ENCODE assay signal across 10 cellular contexts in the genomic region with DNA sequence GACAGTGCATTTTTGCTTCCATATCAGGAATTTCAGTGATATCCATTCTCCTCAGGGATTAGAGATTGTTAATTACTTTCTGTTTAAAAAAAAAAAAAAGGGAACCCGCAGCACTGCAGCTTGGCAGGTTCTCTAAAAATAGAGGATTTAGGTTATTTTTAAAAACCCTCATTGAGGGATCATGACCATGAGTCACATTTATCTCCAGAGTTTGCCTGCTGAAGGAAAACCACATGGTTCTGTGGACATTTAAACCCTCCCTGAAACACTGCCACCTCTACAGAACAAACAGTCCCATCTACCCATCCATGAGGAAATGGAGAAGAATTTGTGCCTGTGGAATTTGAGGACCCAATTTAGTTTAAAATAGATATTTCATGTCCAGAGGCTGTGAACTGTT.
DNase-seq lines count a peak whose midpoint lies in the region; ATAC-seq and TF ChIP-seq lines count a peak whose summit lies in the region.
"Had no signal": no experiment of that assay in that cellular context is flagged by ENCODE, and none has a peak within 500 bp of the region (broad histone marks: within the 10 kb centered on the region; RNA-seq: fewer than 3 reads in every experiment).

No MANE protein-coding gene starts in this region.

- H3K27me3 ChIP-seq in neuronal stem cell (ENCODE audit: control insufficient read depth in 3 of 3, insufficient read depth in 3 of 3, low read depth in 1 of 3, low read length in 3 of 3) = peaks cover 0 to 8% (median 0%) of the 10 kb centered on the region in 3 experiments

- H3K27ac ChIP-seq in neuronal stem cell (replicated peaks; ENCODE audit: low read length) = no peak overlapping the region

- H2BK5ac ChIP-seq in neuronal stem cell (ENCODE audit: low read length) = no peak overlapping the region

- no peak overlapping the region for H2AK5ac ChIP-seq in neuronal stem cell (ENCODE audit: low read depth, low read length)

- H3K4me1 ChIP-seq in neuronal stem cell (ENCODE audit: control insufficient read depth in 2 of 2, insufficient read depth in 1 of 2, low read depth in 1 of 2, low read length in 2 of 2) = peaks cover 6 to 10% of the 10 kb centered on the region in 2 donors

- H2BK12ac ChIP-seq in neuronal stem cell (ENCODE audit: low read length) = no peak overlapping the region

- H3K9me3 ChIP-seq in neuronal stem cell (replicated peaks in 1 of 2; ENCODE audit: control insufficient read depth in 2 of 2, insufficient read depth in 1 of 2, low read depth in 1 of 2, low read length in 2 of 2) = no peaks in the 10 kb centered on the region

- no peaks in the 10 kb centered on the region for H3K79me1 ChIP-seq in neuronal stem cell (ENCODE audit: low read depth, low read length)

- no peak overlapping the region for H3K23ac ChIP-seq in neuronal stem cell (ENCODE audit: low read depth, low read length, poor library complexity)

- no peak overlapping the region for H2BK120ac ChIP-seq in neuronal stem cell (ENCODE audit: low read depth, low read length)

- peak; percentile 42 for DNase-seq in Daoy (ENCODE audit: low read depth)
- peak; percentile 3 for DNase-seq in NCI-H69 (lab: John Stamatoyannopoulos, UW)
- DNase-seq in cardiac fibroblast (ENCODE audit: low read depth in 2 of 2) = peak; percentile 76 to 79
- DNase-seq in neuronal stem cell (ENCODE audit: low spot score) = no peak
- no peak for DNase-seq in NCI-H2227 treated with DMSO at 0.1 percent for 48 hours (lab: John Stamatoyannopoulos, UW)
- DNase-seq in stimulated activated CD4-positive, alpha-beta T cell treated with anti-CD3 and anti-CD28 coated beads, Interleukin-12 subunit alpha, Interleukin-12 subunit beta, amount 100 ng/mL, for 4 hours = no peak
- DNase-seq in stimulated activated naive CD8-positive, alpha-beta T cell treated with anti-CD3 and anti-CD28 coated beads, Interleukin-15, Interleukin-2, amounts not matched to agents 100 U/mL and 50 U/mL, for 24 hours = no peak
- DNase-seq: naive B cell, NCI-H1436 had no signal

- TF ChIP-seq CTCF in cardiac fibroblast (IDR thresholded peaks at IDR 0.05; ENCODE audit: low read depth, low read length) = no peak

- no peak for ATAC-seq in HG02938 (IDR thresholded peaks at IDR 0.05; ENCODE audit: unreplicated experiment)
- ATAC-seq in stimulated activated naive CD8-positive, alpha-beta T cell treated with anti-CD3 and anti-CD28 coated beads, Interleukin-15, Interleukin-2, amounts not matched to agents 100 U/mL and 50 U/mL, for 24 hours = no peak

- H3K14ac ChIP-seq in neuronal stem cell (ENCODE audit: low read length) = no peak overlapping the region

- H3K18ac ChIP-seq in neuronal stem cell (ENCODE audit: low read length) = no peak overlapping the region

- no peak overlapping the region for H3K4me2 ChIP-seq in neuronal stem cell (ENCODE audit: insufficient read depth, low read length, poor library complexity, severe bottlenecking)

- no peaks in the 10 kb centered on the region for H3K36me3 ChIP-seq in neuronal stem cell (replicated peaks in 1 of 2; ENCODE audit: control insufficient read depth in 2 of 2, insufficient read depth in 2 of 2, low read length in 2 of 2)

- no peak overlapping the region for H3K4me3 ChIP-seq in cardiac fibroblast (replicated peaks in 1 of 2; ENCODE audit: low read depth in 2 of 2, low read length in 2 of 2)
- H3K4me3 ChIP-seq in neuronal stem cell (ENCODE audit: low read length in 2 of 2) = no peak overlapping the region

- H2AFZ ChIP-seq in neuronal stem cell (ENCODE audit: low read length) = peak overlapping the region; percentile 48

- no peak overlapping the region for H3K9ac ChIP-seq in neuronal stem cell (ENCODE audit: low read depth, low read length, poor library complexity)

- no peak overlapping the region for H2BK15ac ChIP-seq in neuronal stem cell (ENCODE audit: low read length)

- WGBS in neuronal stem cell (ENCODE audit: extremely low coverage in 2 of 2, insufficient read length in 2 of 2, insufficient replicate concordance in 1 of 2), 2 donors = no CpG with 5 or more reads among the region's 1 CpG

- H4K91ac ChIP-seq in neuronal stem cell (ENCODE audit: low read depth, low read length, poor library complexity) = no peak overlapping the region

- no peak overlapping the region for H4K8ac ChIP-seq in neuronal stem cell (ENCODE audit: low read depth, low read length)

- H3K4ac ChIP-seq in neuronal stem cell (ENCODE audit: low read length) = no peak overlapping the region

Comparison
In these comparisons a context has a peak if more than half of its experiments do, and no peak if none do; other contexts are left out.
1. DNase-seq: peak in Daoy (single experiment), NCI-H69 (single experiment) and cardiac fibroblast (2 of 2); none in neuronal stem cell (single experiment), NCI-H2227 treated with DMSO at 0.1 percent for 48 hours (single experiment), stimulated activated CD4-positive, alpha-beta T cell treated with anti-CD3 and anti-CD28 coated beads, Interleukin-12 subunit alpha, Interleukin-12 subunit beta, amount 100 ng/mL, for 4 hours (single experiment) and stimulated activated naive CD8-positive, alpha-beta T cell treated with anti-CD3 and anti-CD28 coated beads, Interleukin-15, Interleukin-2, amounts not matched to agents 100 U/mL and 50 U/mL, for 24 hours (single experiment).